Comparison of ENCODE assay signal across 12 cellular contexts in genomic region chr15:60381148-60381788, GRCh38. TPM values are rescaled to one million over a fixed set of nuclear protein-coding genes. Genes with fewer than 3 reads are reported as not detected.
DNase-seq lines count a peak whose midpoint lies in the region; ATAC-seq and TF ChIP-seq lines count a peak whose summit lies in the region.
"Had no signal": no experiment of that assay in that cellular context is flagged by ENCODE, and none has a peak within 500 bp of the region (broad histone marks: within the 10 kb centered on the region; RNA-seq: fewer than 3 reads in every experiment).

No MANE protein-coding gene starts in this region.

- H3K36me3 Mint-ChIP-seq in mesothelial cell of epicardium, result peaks cover 42% of the 10 kb centered on the region

- DNase-seq in A172 (ENCODE audit: low spot score), result peak; percentile 38
- peak; percentile 70 for DNase-seq in M059J (ENCODE audit: low read depth)
- DNase-seq in cardiac fibroblast (ENCODE audit: low read depth in 2 of 2), result peak; percentile 58 to 70
- no peak for DNase-seq in mesothelial cell of epicardium (ENCODE audit: low spot score in 2 of 2, unreplicated experiment in 2 of 2)
- DNase-seq in DMS53 treated with DMSO at 0.1 percent for 48 hours (lab: John Stamatoyannopoulos, UW; ENCODE audit: unreplicated experiment), result no peak
- no peak for DNase-seq in NCI-H146 (lab: John Stamatoyannopoulos, UW)
- DNase-seq: activated CD4-positive, alpha-beta T cell treated with anti-CD3 and anti-CD28 coated beads for 48 hours; NCI-H1694 had no signal

- no peak for TF ChIP-seq POLR2A in GM18505 (IDR thresholded peaks at IDR 0.05; ENCODE audit: borderline replicate concordance, extremely low read depth, insufficient read depth, insufficient read length)

- peaks cover 75% of the 10 kb centered on the region for H3K4me1 Mint-ChIP-seq in mesothelial cell of epicardium

- H3K27ac Mint-ChIP-seq in mesothelial cell of epicardium, result peak overlapping the region; percentile 97
- H3K27ac Mint-ChIP-seq: activated T-helper 2 cell treated with anti-CD3 and anti-CD28 coated beads, Interferon-gamma antibody, Interleukin-2, Interleukin-4, amounts not matched to agents 10 μg/mL and 5 μg/mL and 100 μg/mL, durations not matched to agents 14 hours and 24 hours and 36 hours had no signal

- no peak for TF ChIP-seq CTCF in cardiac fibroblast (IDR thresholded peaks at IDR 0.05; ENCODE audit: low read depth, low read length)
- TF ChIP-seq CTCF in mesothelial cell of epicardium (IDR thresholded peaks at IDR 0.05; ENCODE audit: unreplicated experiment), result no peak

- H3K9me3 Mint-ChIP-seq in mesothelial cell of epicardium, result no peaks in the 10 kb centered on the region
- H3K9me3 Mint-ChIP-seq: activated T-helper 2 cell treated with anti-CD3 and anti-CD28 coated beads, Interferon-gamma antibody, Interleukin-2, Interleukin-4, amounts not matched to agents 10 μg/mL and 5 μg/mL and 100 μg/mL, durations not matched to agents 14 hours and 24 hours and 36 hours; IgD-negative memory B cell had no signal

- peak overlapping the region; percentile 9 for H3K4me3 Mint-ChIP-seq in mesothelial cell of epicardium
- H3K4me3 Mint-ChIP-seq: IgD-negative memory B cell had no signal

- ATAC-seq in GM18505 (IDR thresholded peaks at IDR 0.05; ENCODE audit: unreplicated experiment), result no peak
- ATAC-seq in HG02763 (IDR thresholded peaks at IDR 0.05; ENCODE audit: unreplicated experiment), result no peak

- H3K4me3 ChIP-seq in cardiac fibroblast (replicated peaks in 1 of 2; ENCODE audit: low read depth in 2 of 2, low read length in 2 of 2), result no peak overlapping the region

- H3K27me3 Mint-ChIP-seq in mesothelial cell of epicardium (ENCODE audit: low read depth), result no peaks in the 10 kb centered on the region
- H3K27me3 Mint-ChIP-seq: IgD-negative memory B cell had no signal

RNA-seq across cellular contexts. Expression of gene ANXA2, which starts 16.5 kb away (rescaled TPM):
- total RNA-seq in A172 (2014; rRNA removed; shearing (Covaris generic)), result 4,320 and 4,475 TPM in 2 replicates
- total RNA-seq in M059J (2014; rRNA removed; shearing (Covaris generic)), result 2,649 and 2,950 TPM in 2 replicates
- 1,031 to 1,044 TPM (median 1,040 TPM) in 3 replicates for total RNA-seq in mesothelial cell of epicardium

Comparison
In these comparisons a context has a peak if more than half of its experiments do, and no peak if none do; other contexts are left out.
1. DNase-seq: peak in A172 (single experiment), M059J (single experiment) and cardiac fibroblast (2 of 2); none in mesothelial cell of epicardium (0 of 2), DMS53 treated with DMSO at 0.1 percent for 48 hours (single experiment) and NCI-H146 (single experiment).